9 cellular contexts compared by ENCODE assay signal in genomic region chr15:69225355-69226027, GRCh38.
DNase-seq lines count a peak whose midpoint lies in the region; ATAC-seq and TF ChIP-seq lines count a peak whose summit lies in the region.
"Had no signal": no experiment of that assay in that cellular context is flagged by ENCODE, and none has a peak within 500 bp of the region (broad histone marks: within the 10 kb centered on the region; RNA-seq: fewer than 3 reads in every experiment).

No MANE protein-coding gene starts in this region.

- TF ChIP-seq CTCF in Panc1 (IDR thresholded peaks at IDR 0.05) (peak; percentile 32; the same call in 1 of the 2 replicates), fibroblast of pulmonary artery (IDR thresholded peaks at IDR 0.05; ENCODE audit: low read length, missing control alignments) (peak; percentile 43), upper lobe of right lung (IDR thresholded peaks at IDR 0.05) (peak; percentile 28)

- peak; percentile 35 for ATAC-seq in left ventricle myocardium superior
- ATAC-seq in Right ventricle myocardium inferior, result no peak
- ATAC-seq in Panc1, result no peak
- peak; percentile 56 for ATAC-seq in upper lobe of right lung
- ATAC-seq in HG02610 (IDR thresholded peaks at IDR 0.05; ENCODE audit: unreplicated experiment), result no peak

- H3K4me1 ChIP-seq in Panc1 (ENCODE audit: control insufficient read depth, insufficient read depth, low read length) (no peaks in the 10 kb centered on the region), upper lobe of right lung (peaks cover 11% of the 10 kb centered on the region)
- H3K4me1 ChIP-seq: SJSA1 had no signal

- CTCF ChIA-PET in Panc1 (lab: Charles Lee), result no interaction called here

- no peaks in the 10 kb centered on the region for H3K27me3 ChIP-seq in Panc1 (ENCODE audit: control insufficient read depth, insufficient read depth, low read length)
- H3K27me3 ChIP-seq in upper lobe of right lung, result no peaks in the 10 kb centered on the region
- H3K27me3 ChIP-seq: SJSA1 had no signal

- H3K4me3 ChIP-seq in Panc1 (ENCODE audit: low read depth in 2 of 2, low read length in 2 of 2) (no peak overlapping the region), fibroblast of pulmonary artery (replicated peaks; ENCODE audit: low read depth, low read length) (no peak overlapping the region), upper lobe of right lung (no peak overlapping the region)
- H3K4me3 ChIP-seq: SJSA1 had no signal

- intact Hi-C loops in left ventricle myocardium superior (cut with micrococcal nuclease), result loop anchor here (10.0 kb wide), 2 partner anchors 61 to 161 kb away; partner anchors contain the start of gene GLCE
- intact Hi-C loops in Right ventricle myocardium inferior (cut with DNase I), result loop anchor here (1.0 to 5.0 kb wide), 2 partner anchors 166 to 167 kb away; no protein-coding TSS in a partner anchor
- intact Hi-C loops in Panc1 (cut with micrococcal nuclease; ENCODE audit: unreplicated experiment), result no loop called here
- intact Hi-C loops in upper lobe of right lung (cut with DNase I), result no loop called here

- no TSS peak for BruUV-seq in Panc1 (replicated peaks; lab: Mats Ljungman, UMichigan)

- H3K36me3 ChIP-seq in Panc1 (ENCODE audit: control insufficient read depth, insufficient read depth, low read length), result no peaks in the 10 kb centered on the region
- H3K36me3 ChIP-seq in upper lobe of right lung, result peaks cover 5% of the 10 kb centered on the region

- POLR2A ChIA-PET in Panc1 (lab: Charles Lee), result interaction anchor here (0.8 kb wide), 1 partner anchor 15 kb away, joined by 12 read pairs; no protein-coding TSS in a partner anchor

- DNase-seq in left ventricle myocardium superior (no peak), Right ventricle myocardium inferior (ENCODE audit: missing footprints) (no peak), Panc1 (ENCODE audit: low read depth, low spot score) (no peak), fibroblast of pulmonary artery (ENCODE audit: low read depth) (peak; percentile 72), upper lobe of right lung (no peak), NCI-H2029 (lab: John Stamatoyannopoulos, UW) (no peak), cortex of kidney (lab: John Stamatoyannopoulos, UW) (no peak)

- in situ Hi-C loops in Panc1 (cut with HindIII; ENCODE audit: low pct_unique_long_range_greater_than_20kb, low sequenced_read_pairs), result no loop called here

- H3K27ac ChIP-seq in Panc1 (ENCODE audit: low read length) (no peak overlapping the region), upper lobe of right lung (no peak overlapping the region)
- H3K27ac ChIP-seq: SJSA1 had no signal

- no peaks in the 10 kb centered on the region for H3K9me3 ChIP-seq in Panc1 (ENCODE audit: control insufficient read depth, insufficient read depth, low read depth, low read length)
- H3K9me3 ChIP-seq in upper lobe of right lung, result no peaks in the 10 kb centered on the region
- H3K9me3 ChIP-seq: SJSA1 had no signal

Comparison
In these comparisons a context has a peak if more than half of its experiments do, and no peak if none do; other contexts are left out.
1. ATAC-seq: peak in left ventricle myocardium superior (single experiment) and upper lobe of right lung (single experiment); none in Right ventricle myocardium inferior (single experiment), Panc1 (single experiment) and HG02610 (single experiment).
2. intact Hi-C loops: an anchor here in left ventricle myocardium superior (10.0 kb wide) and Right ventricle myocardium inferior (1.0 to 5.0 kb wide); none called in Panc1 and upper lobe of right lung.
3. Peak in every context shown above with its lines, with median percentiles within 50 percentile points of each other: CTCF ChIP-seq.